ENCODE assay signal across 8 cellular contexts in the genomic region with DNA sequence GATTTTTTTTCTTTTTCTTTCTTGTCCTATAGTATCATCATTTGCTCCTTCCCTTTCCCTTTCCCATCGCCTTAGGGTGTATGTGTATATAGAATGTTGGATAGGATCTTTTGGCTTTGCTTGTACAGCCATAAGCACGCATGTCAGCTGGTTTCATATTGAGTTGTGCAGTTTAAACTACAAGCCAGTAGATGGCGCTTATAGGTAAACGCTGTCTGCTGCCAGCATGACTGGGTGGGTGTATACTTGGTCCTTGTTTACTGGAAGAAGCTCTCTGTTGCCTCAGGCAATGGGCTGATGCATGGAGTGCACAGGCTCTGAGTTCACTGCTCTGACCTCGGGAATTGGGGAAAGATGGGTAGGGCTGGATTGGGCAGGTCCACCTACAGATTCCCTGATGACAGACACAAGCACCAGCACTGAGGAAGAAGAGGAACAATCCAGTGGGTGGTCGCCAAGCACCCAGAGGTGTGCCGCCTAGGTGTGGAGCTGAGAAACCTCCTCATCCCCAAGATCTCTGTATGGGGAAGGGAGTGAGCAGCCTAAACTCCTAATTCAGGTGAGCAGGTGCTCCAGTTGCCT.
DNase-seq lines count a peak whose midpoint lies in the region; ATAC-seq and TF ChIP-seq lines count a peak whose summit lies in the region.

No MANE protein-coding gene starts in this region.

- H4K20me1 ChIP-seq in OCI-LY1 (ENCODE audit: insufficient read depth, low read length): no peaks in the 10 kb centered on the region

- H2AFZ ChIP-seq in OCI-LY1 (ENCODE audit: low read length): no peak overlapping the region

- no peak overlapping the region for H3K9ac ChIP-seq in OCI-LY1 (ENCODE audit: low read length)

- H3K9me3 ChIP-seq in OCI-LY1 (ENCODE audit: low read length): no peaks in the 10 kb centered on the region

- no peaks in the 10 kb centered on the region for H3K79me2 ChIP-seq in OCI-LY1 (ENCODE audit: insufficient read depth, low read length)

- H3K4me1 ChIP-seq in OCI-LY1 (ENCODE audit: insufficient read depth, low read length, severe bottlenecking): no peaks in the 10 kb centered on the region

- H3K36me3 ChIP-seq in OCI-LY1 (ENCODE audit: insufficient read depth, low read length): no peaks in the 10 kb centered on the region

- H3K27ac ChIP-seq in OCI-LY1 (ENCODE audit: low read depth, low read length, poor library complexity, severe bottlenecking): no peak overlapping the region

- DNase-seq in EH (ENCODE audit: low read depth): peak; percentile 59
- peak; percentile 36 for DNase-seq in fibroblast of the conjunctiva (ENCODE audit: low read depth)
- DNase-seq in activated CD8-positive, alpha-beta memory T cell treated with anti-CD3 and anti-CD28 coated beads for 24 hours: no peak
- no peak for DNase-seq in GM19238 (ENCODE audit: insufficient read length, low spot score)
- no peak for DNase-seq in activated CD4-positive, alpha-beta T cell treated with anti-CD3 and anti-CD28 coated beads, Interleukin-2, amount 50 U/mL, for 48 hours

- peak; percentile 88 for ATAC-seq in GM19455 (IDR thresholded peaks at IDR 0.05; ENCODE audit: unreplicated experiment)
- ATAC-seq in HG03432 (IDR thresholded peaks at IDR 0.05; ENCODE audit: unreplicated experiment): peak; percentile 93

- H3K9me2 ChIP-seq in OCI-LY1 (ENCODE audit: low read depth, low read length): no peaks in the 10 kb centered on the region

- H3K4me2 ChIP-seq in OCI-LY1 (ENCODE audit: low read length): no peak overlapping the region

- H3F3A ChIP-seq in OCI-LY1 (ENCODE audit: insufficient read depth, low read length): no peaks in the 10 kb centered on the region

- H3K4me3 ChIP-seq in OCI-LY1 (ENCODE audit: low read depth, low read length, poor library complexity, severe bottlenecking): no peak overlapping the region

- peak; percentile 51 for TF ChIP-seq CTCF in OCI-LY1 (IDR thresholded peaks at IDR 0.05; ENCODE audit: low read length)

- H3K27me3 ChIP-seq in OCI-LY1 (ENCODE audit: insufficient read depth, low read length): no peaks in the 10 kb centered on the region

Comparison
In these comparisons a context has a peak if more than half of its experiments do, and no peak if none do; other contexts are left out.
1. DNase-seq: peak in EH (single experiment) and fibroblast of the conjunctiva (single experiment); none in activated CD8-positive, alpha-beta memory T cell treated with anti-CD3 and anti-CD28 coated beads for 24 hours (single experiment), GM19238 (single experiment) and activated CD4-positive, alpha-beta T cell treated with anti-CD3 and anti-CD28 coated beads, Interleukin-2, amount 50 U/mL, for 48 hours (0 of 2).